ENCODE assay signal across 15 cellular contexts in genomic region chr6:101666256-101666655, GRCh38.
DNase-seq lines count a peak whose midpoint lies in the region; ATAC-seq and TF ChIP-seq lines count a peak whose summit lies in the region.
"Had no signal": no experiment of that assay in that cellular context is flagged by ENCODE, and none has a peak within 500 bp of the region (broad histone marks: within the 10 kb centered on the region; RNA-seq: fewer than 3 reads in every experiment).

No MANE protein-coding gene starts in this region.

- DNase-seq in DMS79 (lab: John Stamatoyannopoulos, UW) (peak; percentile 69), MG63 (peak; percentile 82), brain microvascular endothelial cell (peak; percentile 45), neural progenitor cell (ENCODE audit: low spot score) (peak; percentile 7), gastrocnemius medialis (no peak)
- no peak for DNase-seq in activated naive CD4-positive, alpha-beta T cell treated with Interleukin-2 at 50 U/mL for 16 hours
- DNase-seq in activated T-helper 1 cell treated with anti-CD3 and anti-CD28 coated beads, Interleukin-12 subunit alpha, Interleukin-12 subunit beta, Interleukin-2, Interleukin-4 antibody, amounts not matched to agents 30 ng/mL and 10 ng/mL and 1 ng/mL, durations not matched to agents 14 hours and 24 hours and 36 hours (ENCODE audit: low spot score), result no peak
- DNase-seq: aorta; Caco-2; immature natural killer cell; naive thymus-derived CD4-positive, alpha-beta T cell; NCI-H187 treated with DMSO at 0.1 percent for 48 hours; OCI-M1 had no signal

- peaks cover 6% of the 10 kb centered on the region for H3K9me3 Mint-ChIP-seq in neural progenitor cell
- H3K9me3 Mint-ChIP-seq in activated T-helper 1 cell treated with anti-CD3 and anti-CD28 coated beads, Interleukin-12 subunit alpha, Interleukin-12 subunit beta, Interleukin-2, Interleukin-4 antibody, amounts not matched to agents 30 ng/mL and 10 ng/mL and 1 ng/mL, durations not matched to agents 14 hours and 24 hours and 36 hours, result no peaks in the 10 kb centered on the region

- H3K4me1 ChIP-seq in neural progenitor cell (peaks cover 3% of the 10 kb centered on the region), gastrocnemius medialis (no peaks in the 10 kb centered on the region)
- H3K4me1 ChIP-seq: Caco-2 had no signal

- H3K27me3 ChIP-seq in MG63 (no peaks in the 10 kb centered on the region), brain microvascular endothelial cell (replicated peaks) (no peaks in the 10 kb centered on the region), neural progenitor cell (no peaks in the 10 kb centered on the region), gastrocnemius medialis (no peaks in the 10 kb centered on the region)

- no peak overlapping the region for H3K9ac ChIP-seq in neural progenitor cell

- no peaks in the 10 kb centered on the region for H3K36me3 Mint-ChIP-seq in neural progenitor cell
- H3K36me3 Mint-ChIP-seq in activated T-helper 1 cell treated with anti-CD3 and anti-CD28 coated beads, Interleukin-12 subunit alpha, Interleukin-12 subunit beta, Interleukin-2, Interleukin-4 antibody, amounts not matched to agents 30 ng/mL and 10 ng/mL and 1 ng/mL, durations not matched to agents 14 hours and 24 hours and 36 hours (ENCODE audit: low read depth), result no peaks in the 10 kb centered on the region
- H3K36me3 Mint-ChIP-seq: immature natural killer cell had no signal

- H3K27me3 Mint-ChIP-seq in neural progenitor cell (ENCODE audit: insufficient read depth, low read depth), result peaks cover 5% of the 10 kb centered on the region
- no peaks in the 10 kb centered on the region for H3K27me3 Mint-ChIP-seq in activated T-helper 1 cell treated with anti-CD3 and anti-CD28 coated beads, Interleukin-12 subunit alpha, Interleukin-12 subunit beta, Interleukin-2, Interleukin-4 antibody, amounts not matched to agents 30 ng/mL and 10 ng/mL and 1 ng/mL, durations not matched to agents 14 hours and 24 hours and 36 hours (ENCODE audit: insufficient read depth)
- H3K27me3 Mint-ChIP-seq: naive thymus-derived CD4-positive, alpha-beta T cell had no signal

- no peaks in the 10 kb centered on the region for H3K4me1 Mint-ChIP-seq in neural progenitor cell
- H3K4me1 Mint-ChIP-seq in activated T-helper 1 cell treated with anti-CD3 and anti-CD28 coated beads, Interleukin-12 subunit alpha, Interleukin-12 subunit beta, Interleukin-2, Interleukin-4 antibody, amounts not matched to agents 30 ng/mL and 10 ng/mL and 1 ng/mL, durations not matched to agents 14 hours and 24 hours and 36 hours (ENCODE audit: low read depth), result no peaks in the 10 kb centered on the region
- H3K4me1 Mint-ChIP-seq: immature natural killer cell had no signal

- H3K79me2 ChIP-seq in neural progenitor cell (ENCODE audit: low read depth), result no peaks in the 10 kb centered on the region

- no peak for ATAC-seq in gastrocnemius medialis
- no peak for ATAC-seq in GM18907 (IDR thresholded peaks at IDR 0.05; ENCODE audit: unreplicated experiment)
- ATAC-seq: naive thymus-derived CD4-positive, alpha-beta T cell had no signal

- H3F3A ChIP-seq in neural progenitor cell (ENCODE audit: low read depth), result no peaks in the 10 kb centered on the region

- intact Hi-C loops in gastrocnemius medialis (cut with DNase I; ENCODE audit: low total_unique reads), result no loop called here
- intact Hi-C loops in activated T-helper 1 cell treated with anti-CD3 and anti-CD28 coated beads, Interleukin-12 subunit alpha, Interleukin-12 subunit beta, Interleukin-2, Interleukin-4 antibody, amounts not matched to agents 30 ng/mL and 10 ng/mL and 1 ng/mL, durations not matched to agents 14 hours and 24 hours and 36 hours (cut with micrococcal nuclease), result no loop called here

- H2AFZ ChIP-seq in neural progenitor cell (replicated peaks), result no peak overlapping the region

- H3K27ac ChIP-seq in brain microvascular endothelial cell, result no peak overlapping the region
- H3K27ac ChIP-seq in neural progenitor cell, result no peak overlapping the region
- H3K27ac ChIP-seq in gastrocnemius medialis, result no peak overlapping the region

- no peaks in the 10 kb centered on the region for H4K20me1 ChIP-seq in neural progenitor cell (ENCODE audit: low read depth)

- no peak overlapping the region for H3K4me2 ChIP-seq in neural progenitor cell
- H3K4me2 ChIP-seq: smooth muscle cell had no signal

- H3K4me3 ChIP-seq in MG63 (no peak overlapping the region), brain microvascular endothelial cell (ENCODE audit: low read depth, low read length) (no peak overlapping the region), neural progenitor cell (no peak overlapping the region), gastrocnemius medialis (no peak overlapping the region)
- H3K4me3 ChIP-seq: smooth muscle cell had no signal

- no peaks in the 10 kb centered on the region for H3K9me3 ChIP-seq in MG63
- H3K9me3 ChIP-seq in neural progenitor cell (ENCODE audit: low read depth), result no peaks in the 10 kb centered on the region
- no peaks in the 10 kb centered on the region for H3K9me3 ChIP-seq in gastrocnemius medialis
- H3K9me3 ChIP-seq: Caco-2 had no signal

- H3K4me3 Mint-ChIP-seq in neural progenitor cell, result no peak overlapping the region
- H3K4me3 Mint-ChIP-seq in activated T-helper 1 cell treated with anti-CD3 and anti-CD28 coated beads, Interleukin-12 subunit alpha, Interleukin-12 subunit beta, Interleukin-2, Interleukin-4 antibody, amounts not matched to agents 30 ng/mL and 10 ng/mL and 1 ng/mL, durations not matched to agents 14 hours and 24 hours and 36 hours, result no peak overlapping the region
- H3K4me3 Mint-ChIP-seq: immature natural killer cell; naive thymus-derived CD4-positive, alpha-beta T cell had no signal

- in situ Hi-C loops in brain microvascular endothelial cell (cut with HindIII; ENCODE audit: low pct_ligation_motif_present, low sequenced_read_pairs) (no loop called here), gastrocnemius medialis (cut with MboI; ENCODE audit: low sequenced_read_pairs in 4 of 4) (no loop called here)

- TF ChIP-seq CTCF in brain microvascular endothelial cell (IDR thresholded peaks at IDR 0.05; ENCODE audit: low read depth, low read length, missing control alignments) (no peak), neural progenitor cell (IDR thresholded peaks at IDR 0.05) (no peak), gastrocnemius medialis (IDR thresholded peaks at IDR 0.05 in 4 of 5, conservative IDR thresholded peaks at IDR 0.05 in 1 of 5) (no peak)

- H3K27ac Mint-ChIP-seq in neural progenitor cell, result no peak overlapping the region
- H3K27ac Mint-ChIP-seq in activated T-helper 1 cell treated with anti-CD3 and anti-CD28 coated beads, Interleukin-12 subunit alpha, Interleukin-12 subunit beta, Interleukin-2, Interleukin-4 antibody, amounts not matched to agents 30 ng/mL and 10 ng/mL and 1 ng/mL, durations not matched to agents 14 hours and 24 hours and 36 hours, result no peak overlapping the region
- H3K27ac Mint-ChIP-seq: immature natural killer cell; naive thymus-derived CD4-positive, alpha-beta T cell had no signal

- TF ChIP-seq POLR2A in gastrocnemius medialis (IDR thresholded peaks at IDR 0.05), result no peak

- H3K36me3 ChIP-seq in MG63, result no peaks in the 10 kb centered on the region
- H3K36me3 ChIP-seq in brain microvascular endothelial cell (replicated peaks), result no peaks in the 10 kb centered on the region
- H3K36me3 ChIP-seq in neural progenitor cell, result no peaks in the 10 kb centered on the region
- no peaks in the 10 kb centered on the region for H3K36me3 ChIP-seq in gastrocnemius medialis

Comparison
In these comparisons a context has a peak if more than half of its experiments do, and no peak if none do; other contexts are left out.
1. DNase-seq: peak in DMS79 (single experiment), MG63 (single experiment), brain microvascular endothelial cell (single experiment) and neural progenitor cell (single experiment); none in gastrocnemius medialis (0 of 2), activated naive CD4-positive, alpha-beta T cell treated with Interleukin-2 at 50 U/mL for 16 hours (single experiment) and activated T-helper 1 cell treated with anti-CD3 and anti-CD28 coated beads, Interleukin-12 subunit alpha, Interleukin-12 subunit beta, Interleukin-2, Interleukin-4 antibody, amounts not matched to agents 30 ng/mL and 10 ng/mL and 1 ng/mL, durations not matched to agents 14 hours and 24 hours and 36 hours (single experiment).